In genomic region chr13:111031531-111031961, GRCh38 we compare ENCODE assay signal across 12 cellular contexts.
DNase-seq lines count a peak whose midpoint lies in the region; ATAC-seq, FAIRE-seq and TF ChIP-seq lines count a peak whose summit lies in the region.
"Had no signal": no experiment of that assay in that cellular context is flagged by ENCODE, and none has a peak within 500 bp of the region (broad histone marks: within the 10 kb centered on the region; RNA-seq: fewer than 3 reads in every experiment).

No MANE protein-coding gene starts in this region.

- no peak for DNase-seq in activated CD4-positive, CD25-positive, alpha-beta regulatory T cell (lab: John Stamatoyannopoulos, UW)
- DNase-seq in NCI-H2196 treated with DMSO at 0.1 percent for 48 hours (lab: John Stamatoyannopoulos, UW; ENCODE audit: unreplicated experiment) (peak; percentile 33), amniotic stem cell (lab: John Stamatoyannopoulos, UW) (peak; percentile 77), retinal pigment epithelial cell (ENCODE audit: low read depth) (peak; percentile 31), GM12892 (ENCODE audit: insufficient read length) (no peak), endodermal cell (no peak)
- DNase-seq: hippocampal formation, naive B cell had no signal

- no peaks in the 10 kb centered on the region for H3K9me3 Mint-ChIP-seq in endodermal cell

- TF ChIP-seq CTCF in retinal pigment epithelial cell (conservative IDR thresholded peaks at IDR 0.05; ENCODE audit: low read depth, low read length) (no peak), endodermal cell (conservative IDR thresholded peaks at IDR 0.05) (no peak)

- no peaks in the 10 kb centered on the region for H3K9me3 ChIP-seq in endodermal cell (ENCODE audit: control insufficient read depth, low read length)

- no peaks in the 10 kb centered on the region for H3K36me3 ChIP-seq in endodermal cell (ENCODE audit: control insufficient read depth, insufficient read depth, low read length)

- ATAC-seq in activated CD4-positive, CD25-positive, alpha-beta regulatory T cell treated with anti-CD3 and anti-CD28 coated beads, Interleukin-2, amount 50 U/mL, for 24 hours = peak; percentile 47 to 72
- ATAC-seq in HG02938 (IDR thresholded peaks at IDR 0.05; ENCODE audit: unreplicated experiment) = no peak

- no peak overlapping the region for H3K27ac Mint-ChIP-seq in endodermal cell
- H3K27ac Mint-ChIP-seq: naive B cell had no signal

- H3K4me3 ChIP-seq in retinal pigment epithelial cell (ENCODE audit: low read length) = no peak overlapping the region
- H3K4me3 ChIP-seq in endodermal cell (ENCODE audit: low read length) = no peak overlapping the region

- no peaks in the 10 kb centered on the region for H3K36me3 Mint-ChIP-seq in endodermal cell (ENCODE audit: low read depth)
- H3K36me3 Mint-ChIP-seq: brain, naive B cell had no signal

- TF ChIP-seq POLR2A in GM12892 (IDR thresholded peaks at IDR 0.05; ENCODE audit: low read depth, low read length) = no peak

- H3K27me3 Mint-ChIP-seq in endodermal cell (ENCODE audit: insufficient read depth) = peaks cover 14% of the 10 kb centered on the region

- no peak for FAIRE-seq in GM12892 (lab: Jason Lieb, UNC)

- no peaks in the 10 kb centered on the region for H3K27me3 ChIP-seq in endodermal cell (ENCODE audit: control insufficient read depth, insufficient read depth, low read length, poor library complexity, severe bottlenecking)

- H3K4me1 ChIP-seq in endodermal cell (ENCODE audit: control insufficient read depth, insufficient read depth, low read length) = no peaks in the 10 kb centered on the region

- no peak overlapping the region for H3K9ac ChIP-seq in endodermal cell (ENCODE audit: extremely low read depth, low read length, poor library complexity, severe bottlenecking)

- H3K27ac ChIP-seq in endodermal cell (ENCODE audit: low read depth, low read length) = no peak overlapping the region
- H3K27ac ChIP-seq: 22Rv1 had no signal

- H3K4me3 Mint-ChIP-seq in endodermal cell = no peak overlapping the region
- H3K4me3 Mint-ChIP-seq: brain, naive B cell had no signal

- no peaks in the 10 kb centered on the region for H3K4me1 Mint-ChIP-seq in endodermal cell
- H3K4me1 Mint-ChIP-seq: naive B cell had no signal

- 85 to 91% methylated on average over 7 to 8 of the region's 8 CpGs for WGBS in endodermal cell (ENCODE audit: insufficient coverage in 1 of 2, insufficient read length in 1 of 2), 2 experiments

Comparison
In these comparisons a context has a peak if more than half of its experiments do, and no peak if none do; other contexts are left out.
1. DNase-seq: peak in NCI-H2196 treated with DMSO at 0.1 percent for 48 hours (single experiment), amniotic stem cell (single experiment) and retinal pigment epithelial cell (single experiment); none in activated CD4-positive, CD25-positive, alpha-beta regulatory T cell (0 of 4), GM12892 (single experiment) and endodermal cell (single experiment).